In the genomic region with DNA sequence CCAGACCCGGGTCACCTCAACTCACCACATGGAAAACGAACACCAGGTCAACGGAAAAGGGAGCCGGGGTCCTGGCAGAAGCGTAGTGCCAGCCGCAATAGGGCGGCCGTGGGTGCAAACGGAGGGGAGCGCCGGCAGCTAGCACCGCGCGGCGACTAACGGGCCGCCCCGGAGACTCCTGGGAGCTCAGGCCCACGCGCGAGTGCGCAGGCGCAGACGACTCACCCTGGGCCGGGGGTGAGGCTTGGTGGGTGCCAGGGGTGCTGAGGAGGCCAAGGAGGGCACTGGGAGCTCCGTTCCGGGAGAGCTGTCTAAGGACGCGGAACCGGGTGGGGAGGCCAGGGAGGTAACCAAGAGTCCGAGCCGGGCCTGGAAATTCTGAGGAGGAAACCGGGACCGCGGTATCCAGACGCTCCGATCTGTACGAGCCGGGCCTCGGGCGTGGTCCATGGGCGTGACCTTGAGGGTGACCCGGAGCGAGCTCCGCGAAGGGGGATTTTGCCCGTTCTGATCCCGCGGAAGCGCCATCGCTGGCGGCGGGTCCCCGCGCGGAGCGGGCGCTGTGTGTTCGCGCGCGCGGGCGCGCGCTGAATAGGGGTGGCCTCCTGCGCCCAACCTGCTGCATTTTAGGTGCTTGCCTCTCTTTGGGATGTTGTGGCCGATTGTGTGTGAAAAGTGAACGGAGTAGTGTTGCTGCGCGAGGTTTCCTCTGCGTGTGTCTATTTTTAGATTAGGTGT, we compare ENCODE assay signal across 8 cellular contexts. TPM values are rescaled to one million over a fixed set of nuclear protein-coding genes. Genes with fewer than 3 reads are reported as not detected.
A peak's percentile ranks its signal among the peaks of the same experiment; 100 is the strongest.
DNase-seq lines count a peak whose midpoint lies in the region; ATAC-seq and TF ChIP-seq lines count a peak whose summit lies in the region.

A gene (plus strand): TSS at position 213 of the 738 bp plus-strand sequence. CDS start 4,602 bp downstream, outside the sequence.

- peaks cover 38% of the 10 kb centered on the region for H3K36me3 ChIP-seq in SK-N-MC (ENCODE audit: insufficient read depth, low read length)
- H3K36me3 ChIP-seq in ovary, result no peaks in the 10 kb centered on the region
- H3K36me3 ChIP-seq in thoracic aorta, result peaks cover 4% of the 10 kb centered on the region

- ATAC-seq in GM18907 (IDR thresholded peaks at IDR 0.05; ENCODE audit: unreplicated experiment) (peak; percentile 75), HG03354 (IDR thresholded peaks at IDR 0.05; ENCODE audit: poor library complexity, severe bottlenecking, unreplicated experiment) (peak; percentile 76), Right ventricle myocardium inferior (peak; percentile 96), thoracic aorta (ENCODE audit: insufficient number of reproducible peaks, low FRiP score, low read depth) (peak; percentile 48)

- H3K4me1 ChIP-seq in ovary (ENCODE audit: insufficient read depth) (peaks cover 1% of the 10 kb centered on the region), thoracic aorta (ENCODE audit: control insufficient read depth in 1 of 2, low read depth in 2 of 2) (peaks cover 3 to 12% of the 10 kb centered on the region in 2 donors)

- H3K27me3 ChIP-seq in ovary, result no peaks in the 10 kb centered on the region
- H3K27me3 ChIP-seq in thoracic aorta (replicated peaks; ENCODE audit: insufficient read depth), result no peaks in the 10 kb centered on the region

- H3K9ac ChIP-seq in SK-N-MC (ENCODE audit: insufficient read length), result peak within 1 kb of the TSS; percentile 89

- 0 to 2% (median 1%) methylated on average over 72 of the region's 72 CpGs for WGBS in ovary, 3 donors

- intact Hi-C loops in Right ventricle myocardium inferior (cut with DNase I) (no loop called here), ovary (cut with DNase I) (no loop called here)

- H3K9me3 ChIP-seq in SK-N-MC (ENCODE audit: low read depth, low read length) (peaks cover 10% of the 10 kb centered on the region; the same call in 1 of the 2 replicates), ovary (no peaks in the 10 kb centered on the region), thoracic aorta (no peaks in the 10 kb centered on the region)

- TF ChIP-seq POLR2A in ovary (IDR thresholded peaks at IDR 0.05), result no peak

- H3K4me3 ChIP-seq in SK-N-MC (peak within 1 kb of the TSS; percentile 82), ovary (peak within 1 kb of the TSS; percentile 67), thoracic aorta (peak within 1 kb of the TSS; percentile 91)

- no peak for TF ChIP-seq CTCF in ovary (IDR thresholded peaks at IDR 0.05)
- no peak for TF ChIP-seq CTCF in thoracic aorta (IDR thresholded peaks at IDR 0.05)

- TF ChIP-seq EP300 in ovary (IDR thresholded peaks at IDR 0.05), result no peak

- H3K27ac ChIP-seq in SK-N-MC (peak within 1 kb of the TSS; percentile 15; the same call in 1 of the 2 replicates), ovary (peak within 1 kb of the TSS in 1 of 2 donors; percentile 56), thoracic aorta (peak within 1 kb of the TSS; percentile 10 to 65)

- peak; percentile 34 for DNase-seq in 8988T
- DNase-seq in SK-N-MC (ENCODE audit: low read depth, low spot score), result no peak
- DNase-seq in activated naive CD4-positive, alpha-beta T cell treated with anti-CD3 and anti-CD28 coated beads, Interleukin-2, amount 50 U/mL, for 16 hours, result peak; percentile 94
- peak; percentile 92 for DNase-seq in Right ventricle myocardium inferior (ENCODE audit: missing footprints)
- DNase-seq in ovary, result peak; percentile 47 to 79 (median 75)
- DNase-seq in thoracic aorta (ENCODE audit: low spot score), result peak; percentile 2

RNA-seq across cellular contexts. Expression of the gene that starts here (rescaled TPM):
- total RNA-seq in Right ventricle myocardium inferior (19.5 TPM), ovary (10 to 100 TPM in 1 of 7 donors, 1 to 10 TPM in 6; 1.9 to 10.2 (median 8.3) TPM), thoracic aorta (1 to 10 TPM; 2.7 to 8.7 TPM)
- 1 to 10 TPM; 1.8 to 3.0 TPM for polyA plus RNA-seq in ovary
